32 cellular contexts compared by ENCODE assay signal in genomic region chrX:110183314-110183713, GRCh38.
"Had no signal": no experiment of that assay in that cellular context is flagged by ENCODE, and none has a peak within 500 bp of the region (broad histone marks: within the 10 kb centered on the region; RNA-seq: fewer than 3 reads in every experiment).

No MANE protein-coding gene starts in this region.

- FAIRE-seq: TTC549 had no signal

- H3K27ac ChIP-seq: body of pancreas, brain microvascular endothelial cell, breast epithelium, VCaP had no signal

- H3K36me3 ChIP-seq: adrenal gland, brain microvascular endothelial cell, breast epithelium had no signal

- H3K27me3 Mint-ChIP-seq: activated B cell treated with CpG ODN at 0.5 μM for 24 hours; activated CD4-positive, alpha-beta memory T cell treated with anti-CD3 and anti-CD28 coated beads for 36 hours; activated CD4-positive, alpha-beta T cell treated with anti-CD3 and anti-CD28 coated beads, Interleukin-2, amount 10 ng/mL, durations not matched to agents 24 days and 14 days; activated CD8-positive, alpha-beta T cell treated with anti-CD3 and anti-CD28 coated beads for 36 hours; activated naive CD8-positive, alpha-beta T cell treated with anti-CD3 and anti-CD28 coated beads for 36 hours; activated T-helper 17 cell treated with anti-CD3 and anti-CD28 coated beads, Interleukin-2, amount 50 U/mL, for 72 hours; T-helper 17 cell had no signal

- H3K9me3 ChIP-seq: adrenal gland, body of pancreas had no signal

- H3K27me3 ChIP-seq: adrenal gland, body of pancreas, brain microvascular endothelial cell had no signal

- DNase-seq: activated B cell treated with CpG ODN at 0.5 μM for 24 hours; activated CD4-positive, alpha-beta memory T cell treated with anti-CD3 and anti-CD28 coated beads for 36 hours; activated CD4-positive, alpha-beta T cell treated with anti-CD3 and anti-CD28 coated beads for 4 hours; activated CD4-positive, alpha-beta T cell treated with anti-CD3 and anti-CD28 coated beads, Interleukin-2, amount 10 ng/mL, durations not matched to agents 24 days and 14 days; activated CD4-positive, alpha-beta T cell treated with anti-CD3 and anti-CD28 coated beads, Interleukin-2, amount 50 U/mL, for 1 hour; activated CD4-positive, alpha-beta T cell treated with anti-CD3 and anti-CD28 coated beads, Interleukin-2, amount 50 U/mL, for 4 hours; activated CD4-positive, CD25-positive, alpha-beta regulatory T cell treated with anti-CD3 and anti-CD28 coated beads, Interleukin-2, amount 50 U/mL, for 72 hours; activated CD8-positive, alpha-beta memory T cell treated with anti-CD3 and anti-CD28 coated beads, Interleukin-2, amount 50 U/mL, for 4 hours; activated CD8-positive, alpha-beta T cell treated with anti-CD3 and anti-CD28 coated beads for 36 hours; activated effector memory CD4-positive, alpha-beta T cell treated with anti-CD3 and anti-CD28 coated beads, Interleukin-2, amount 50 U/mL, for 16 hours; activated gamma-delta T cell treated with Interleukin-2 at 50 U/mL for 16 hours; activated naive CD4-positive, alpha-beta T cell; activated naive CD4-positive, alpha-beta T cell treated with anti-CD3 and anti-CD28 coated beads for 36 hours; activated naive CD4-positive, alpha-beta T cell treated with anti-CD3 and anti-CD28 coated beads, Interleukin-2, amount 50 U/mL, for 16 hours; activated naive CD8-positive, alpha-beta T cell treated with anti-CD3 and anti-CD28 coated beads for 36 hours; activated T-cell treated with anti-CD3 and anti-CD28 coated beads for 4 hours; activated T-cell treated with anti-CD3 and anti-CD28 coated beads, Interleukin-2, amount 50 U/mL, for 1 hour; activated T-cell treated with anti-CD3 and anti-CD28 coated beads, Interleukin-2, amount 50 U/mL, for 4 hours; activated T-cell treated with anti-CD3 and anti-CD28 coated beads, Interleukin-2, amount 50 U/mL, for 72 hours; adrenal gland; amniotic stem cell; aorta; body of pancreas; brain microvascular endothelial cell; central memory CD4-positive, alpha-beta T cell; T-helper 17 cell had no signal

- H3K27ac Mint-ChIP-seq: activated B cell treated with CpG ODN at 0.5 μM for 24 hours; activated CD4-positive, alpha-beta memory T cell treated with anti-CD3 and anti-CD28 coated beads for 36 hours; activated CD4-positive, alpha-beta T cell treated with anti-CD3 and anti-CD28 coated beads, Interleukin-2, amount 10 ng/mL, durations not matched to agents 24 days and 14 days; activated CD8-positive, alpha-beta T cell treated with anti-CD3 and anti-CD28 coated beads for 36 hours; activated naive CD4-positive, alpha-beta T cell treated with anti-CD3 and anti-CD28 coated beads for 36 hours; activated naive CD4-positive, alpha-beta T cell treated with anti-CD3 and anti-CD28 coated beads, Interleukin-2, amount 50 U/mL, for 72 hours; activated naive CD8-positive, alpha-beta T cell treated with anti-CD3 and anti-CD28 coated beads for 36 hours; activated T-cell treated with anti-CD3 and anti-CD28 coated beads, Interleukin-2, amount 50 U/mL, for 72 hours; activated T-helper 1 cell treated with anti-CD3 and anti-CD28 coated beads, Interleukin-12 subunit alpha, Interleukin-12 subunit beta, Interleukin-2, Interleukin-4 antibody, amounts not matched to agents 30 ng/mL and 10 ng/mL and 1 ng/mL, durations not matched to agents 14 hours and 24 hours and 36 hours had no signal

- ATAC-seq: activated CD8-positive, alpha-beta T cell treated with anti-CD3 and anti-CD28 coated beads for 36 hours; activated naive CD4-positive, alpha-beta T cell treated with anti-CD3 and anti-CD28 coated beads, Interleukin-2, amount 50 U/mL, for 72 hours; activated T-cell treated with anti-CD3 and anti-CD28 coated beads, Interleukin-2, amount 50 U/mL, for 4 hours; activated T-helper 17 cell treated with anti-CD3 and anti-CD28 coated beads, Interleukin-2, amount 50 U/mL, for 72 hours; body of pancreas; T-helper 17 cell had no signal

- H3K4me1 Mint-ChIP-seq: activated B cell treated with CpG ODN at 0.5 μM for 24 hours had no signal

- H3K4me1 ChIP-seq: breast epithelium had no signal

- H3K4me3 ChIP-seq: adrenal gland, body of pancreas, breast epithelium had no signal

- H3K9me3 Mint-ChIP-seq: activated CD8-positive, alpha-beta T cell treated with anti-CD3 and anti-CD28 coated beads for 36 hours; activated T-helper 17 cell treated with anti-CD3 and anti-CD28 coated beads, Interleukin-2, amount 50 U/mL, for 72 hours had no signal

- H3K4me3 Mint-ChIP-seq: activated B cell treated with CpG ODN at 0.5 μM for 24 hours; activated CD4-positive, alpha-beta memory T cell treated with anti-CD3 and anti-CD28 coated beads for 36 hours; activated CD4-positive, alpha-beta T cell treated with anti-CD3 and anti-CD28 coated beads, Interleukin-2, amount 10 ng/mL, durations not matched to agents 24 days and 14 days; activated CD8-positive, alpha-beta T cell treated with anti-CD3 and anti-CD28 coated beads for 36 hours; activated naive CD4-positive, alpha-beta T cell treated with anti-CD3 and anti-CD28 coated beads for 36 hours; activated naive CD8-positive, alpha-beta T cell treated with anti-CD3 and anti-CD28 coated beads for 36 hours; activated T-cell treated with anti-CD3 and anti-CD28 coated beads, Interleukin-2, amount 50 U/mL, for 4 hours; activated T-cell treated with anti-CD3 and anti-CD28 coated beads, Interleukin-2, amount 50 U/mL, for 72 hours; activated T-helper 1 cell treated with anti-CD3 and anti-CD28 coated beads, Interleukin-12 subunit alpha, Interleukin-12 subunit beta, Interleukin-2, Interleukin-4 antibody, amounts not matched to agents 30 ng/mL and 10 ng/mL and 1 ng/mL, durations not matched to agents 14 hours and 24 hours and 36 hours; activated T-helper 17 cell treated with anti-CD3 and anti-CD28 coated beads, Interleukin-2, amount 50 U/mL, for 72 hours; T-helper 17 cell had no signal
